Comparison of ENCODE assay signal across 30 cellular contexts in the genomic region with DNA sequence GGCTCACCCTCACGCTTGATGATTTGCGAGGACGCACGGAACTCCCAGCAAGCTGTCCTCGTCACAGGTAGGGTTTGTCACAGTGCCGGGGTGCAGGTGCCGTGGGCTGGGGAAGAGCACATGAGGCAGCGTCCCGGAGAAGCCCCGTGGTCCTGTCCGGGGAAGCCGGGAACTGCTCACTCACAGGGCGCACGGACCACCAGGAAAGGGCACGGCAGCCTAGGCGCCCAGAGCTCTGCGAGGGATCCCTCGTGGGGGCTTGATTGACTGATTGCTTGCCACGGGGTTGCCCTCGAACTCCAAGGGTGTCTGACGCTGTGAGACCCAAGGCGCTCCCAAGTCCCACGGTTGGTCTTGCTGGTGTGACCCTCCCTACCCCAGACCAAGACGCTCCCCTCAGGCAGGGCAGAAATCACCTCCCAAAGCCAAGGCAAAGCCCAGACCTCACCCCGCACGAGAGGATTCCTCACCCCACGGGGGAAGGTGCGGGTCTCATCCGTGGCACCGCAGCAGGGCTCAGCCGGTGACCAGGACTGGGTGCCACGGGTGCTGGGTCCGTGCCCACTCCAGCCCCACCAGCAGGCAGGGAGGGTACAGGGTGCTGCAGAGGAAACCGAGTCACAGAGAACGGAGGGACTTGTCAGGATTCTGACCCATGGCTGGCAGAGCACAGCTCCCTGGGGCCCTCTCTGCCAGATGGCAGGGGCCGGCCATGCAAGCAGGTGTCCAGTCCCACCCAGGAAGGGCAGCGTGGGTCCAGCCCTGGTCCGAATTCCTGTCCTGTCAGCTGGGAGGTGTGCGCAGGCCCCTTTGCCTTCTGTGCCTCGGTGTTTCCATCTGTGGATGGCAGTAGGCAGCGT. TPM values are rescaled to one million over a fixed set of nuclear protein-coding genes. Genes with fewer than 3 reads are reported as not detected.
DNase-seq lines count a peak whose midpoint lies in the region; ATAC-seq and TF ChIP-seq lines count a peak whose summit lies in the region.
"Had no signal": no experiment of that assay in that cellular context is flagged by ENCODE, and none has a peak within 500 bp of the region (broad histone marks: within the 10 kb centered on the region; RNA-seq: fewer than 3 reads in every experiment).

No MANE protein-coding gene starts in this region.

- intact Hi-C loops in cardiac septum (cut with DNase I) = no loop called here
- intact Hi-C loops in right cardiac atrium (cut with DNase I) = no loop called here
- intact Hi-C loops in left lung (cut with DNase I) = no loop called here
- intact Hi-C loops in aorta (cut with DNase I) = no loop called here

- no peaks in the 10 kb centered on the region for H3K27me3 ChIP-seq in right cardiac atrium (ENCODE audit: control insufficient read depth, insufficient read depth)
- H3K27me3 ChIP-seq in left lung = peaks cover 0 to 46% of the 10 kb centered on the region in 2 donors
- H3K27me3 ChIP-seq in aorta (ENCODE audit: control insufficient read depth in 1 of 2, insufficient read depth in 2 of 2, low read length in 1 of 2) = no peaks in the 10 kb centered on the region
- H3K27me3 ChIP-seq: testis had no signal

- TF ChIP-seq CTCF in left lung (IDR thresholded peaks at IDR 0.05) = no peak

- ATAC-seq in right cardiac atrium (no peak), left lung (no peak), aorta (ENCODE audit: low FRiP score) (peak; percentile 48), GM19467 (IDR thresholded peaks at IDR 0.05; ENCODE audit: unreplicated experiment) (no peak), GM18511 (IDR thresholded peaks at IDR 0.05; ENCODE audit: unreplicated experiment) (no peak)
- ATAC-seq: activated CD8-positive, alpha-beta memory T cell treated with anti-CD3 and anti-CD28 coated beads, Interleukin-2, amount 10 ng/mL, durations not matched to agents 7 days and 5 days; activated T-cell treated with anti-CD3 and anti-CD28 coated beads, Interleukin-2, amount 50 U/mL, for 72 hours; PC-3; stimulated activated naive CD8-positive, alpha-beta T cell treated with anti-CD3 and anti-CD28 coated beads, Interleukin-15, Interleukin-2, amounts not matched to agents 100 U/mL and 50 U/mL, for 24 hours; WTC11 had no signal

- H3K36me3 ChIP-seq in left lung = no peaks in the 10 kb centered on the region
- no peaks in the 10 kb centered on the region for H3K36me3 ChIP-seq in aorta (ENCODE audit: control insufficient read depth in 1 of 2, insufficient read depth in 2 of 2, low read length in 1 of 2)
- H3K36me3 ChIP-seq: breast epithelium, uterus had no signal

- WGBS in right cardiac atrium = 86% methylated on average over 41 of the region's 41 CpGs
- 81 to 83% methylated on average over 41 of the region's 41 CpGs for WGBS in aorta, 2 donors

- no peaks in the 10 kb centered on the region for H3K4me1 ChIP-seq in right cardiac atrium (ENCODE audit: control insufficient read depth, insufficient read depth, low read length)
- no peaks in the 10 kb centered on the region for H3K4me1 ChIP-seq in left lung
- no peaks in the 10 kb centered on the region for H3K4me1 ChIP-seq in aorta (ENCODE audit: control insufficient read depth in 1 of 2, insufficient read depth in 2 of 2, low read length in 2 of 2)
- H3K4me1 ChIP-seq: breast epithelium, testis, uterus had no signal

- H3K9me3 ChIP-seq in right cardiac atrium (ENCODE audit: control insufficient read depth, low read length) (no peaks in the 10 kb centered on the region), left lung (peaks cover 0 to 3% of the 10 kb centered on the region in 2 donors), aorta (ENCODE audit: control insufficient read depth, low read length) (no peaks in the 10 kb centered on the region)
- H3K9me3 ChIP-seq: breast epithelium, testis, uterus had no signal

- H3K4me3 ChIP-seq in right cardiac atrium (ENCODE audit: low read length) (no peak overlapping the region), left lung (no peak overlapping the region), aorta (ENCODE audit: low read length in 2 of 2) (no peak overlapping the region)
- H3K4me3 ChIP-seq: testis had no signal

- DNase-seq in NCI-H1105 treated with DMSO at 0.1 percent for 48 hours (lab: John Stamatoyannopoulos, UW) (peak; percentile 15), NCI-H1105 (lab: John Stamatoyannopoulos, UW) (no peak), cardiac septum (ENCODE audit: low spot score) (peak; percentile 47), right cardiac atrium (no peak), left lung (peak; percentile 26 to 72), aorta (peak; percentile 32 to 68)
- DNase-seq: activated CD4-positive, alpha-beta T cell treated with anti-CD3 and anti-CD28 coated beads, Interleukin-2, amount 50 U/mL, for 1 hour; activated CD8-positive, alpha-beta memory T cell treated with anti-CD3 and anti-CD28 coated beads, Interleukin-2, amount 10 ng/mL, durations not matched to agents 7 days and 5 days; activated naive CD4-positive, alpha-beta T cell treated with anti-CD3 and anti-CD28 coated beads, Interleukin-2, amount 10 ng/mL, durations not matched to agents 7 days and 5 days; activated T-cell treated with anti-CD3 and anti-CD28 coated beads, Interleukin-2, amount 50 U/mL, for 72 hours; amygdala; CD4-positive, alpha-beta T cell; effector CD4-positive, alpha-beta T cell; GOT3; islet precursor cell; Karpas-422; NCI-H1048; NCI-H1930; PC-3; SIG-M5; stimulated activated CD4-positive, alpha-beta T cell treated with anti-CD3 and anti-CD28 coated beads, Interleukin-15, amount 100 ng/mL, for 24 hours; stimulated activated naive CD8-positive, alpha-beta T cell treated with anti-CD3 and anti-CD28 coated beads, Interleukin-15, Interleukin-2, amounts not matched to agents 100 U/mL and 50 U/mL, for 24 hours; T1000; testis had no signal

- H3K27ac ChIP-seq in right cardiac atrium (ENCODE audit: low read length) (no peak overlapping the region), left lung (no peak overlapping the region), aorta (ENCODE audit: low read depth in 1 of 2, low read length in 2 of 2) (no peak overlapping the region)
- H3K27ac ChIP-seq: breast epithelium, HL-60, testis, uterus had no signal

RNA-seq across cellular contexts. Expression of a gene that starts 7.7 kb away (rescaled TPM):
- total RNA-seq in cardiac septum (2.7 TPM), right cardiac atrium (1 to 10 TPM in 1 of 4 donors, under 1 TPM in 3; 0.35 to 1.2 (median 0.63) TPM), left lung (1 to 10 TPM; 1.1 to 2.4 TPM), aorta (1 to 10 TPM in 1 of 2 donors, under 1 TPM in 1; 0.88 to 1.1 TPM)
- polyA plus RNA-seq in right cardiac atrium (0.79 TPM), aorta (not detected)
- total RNA-seq: activated CD8-positive, alpha-beta memory T cell treated with anti-CD3 and anti-CD28 coated beads, Interleukin-2, amount 10 ng/mL, durations not matched to agents 7 days and 5 days; CD4-positive, alpha-beta T cell had no signal

RNA-seq across cellular contexts. Expression of a gene that starts 56.6 kb away (rescaled TPM):
- total RNA-seq in cardiac septum = 21.8 TPM
- 10 to 100 TPM; 14.7 to 23.1 (median 18.9) TPM for total RNA-seq in right cardiac atrium
- polyA plus RNA-seq in right cardiac atrium = 15.1 TPM
- total RNA-seq in left lung = 10 to 100 TPM; 24.8 to 41.6 TPM
- 10 to 100 TPM; 26.4 to 31.1 TPM for total RNA-seq in aorta
- 1 to 10 TPM; 3.3 to 9.1 TPM for polyA plus RNA-seq in aorta
- total RNA-seq: PC-3 had no signal

RNA-seq across cellular contexts. Expression of a gene that starts 59.6 kb away (rescaled TPM):
- total RNA-seq in cardiac septum = 16.8 TPM
- total RNA-seq in right cardiac atrium = 10 to 100 TPM; 14.3 to 20.0 (median 17.6) TPM
- 21.0 TPM for polyA plus RNA-seq in right cardiac atrium
- 10 to 100 TPM; 16.8 to 34.5 TPM for total RNA-seq in left lung
- 10 to 100 TPM in 1 of 2 donors, 1 to 10 TPM in 1; 9.7 to 31.4 TPM for total RNA-seq in aorta
- polyA plus RNA-seq in aorta = 10 to 100 TPM in 1 of 2 donors, 1 to 10 TPM in 1; 7.3 to 10.9 TPM
- total RNA-seq: activated CD8-positive, alpha-beta memory T cell treated with anti-CD3 and anti-CD28 coated beads, Interleukin-2, amount 10 ng/mL, durations not matched to agents 7 days and 5 days had no signal

Comparison
In these comparisons a context has a peak if more than half of its experiments do, and no peak if none do; other contexts are left out.
1. DNase-seq: peak in NCI-H1105 treated with DMSO at 0.1 percent for 48 hours (single experiment), cardiac septum (single experiment), left lung (2 of 2) and aorta (2 of 2); none in NCI-H1105 (single experiment) and right cardiac atrium (0 of 3).